Comparison of ENCODE assay signal across 1 cellular context in the genomic region with DNA sequence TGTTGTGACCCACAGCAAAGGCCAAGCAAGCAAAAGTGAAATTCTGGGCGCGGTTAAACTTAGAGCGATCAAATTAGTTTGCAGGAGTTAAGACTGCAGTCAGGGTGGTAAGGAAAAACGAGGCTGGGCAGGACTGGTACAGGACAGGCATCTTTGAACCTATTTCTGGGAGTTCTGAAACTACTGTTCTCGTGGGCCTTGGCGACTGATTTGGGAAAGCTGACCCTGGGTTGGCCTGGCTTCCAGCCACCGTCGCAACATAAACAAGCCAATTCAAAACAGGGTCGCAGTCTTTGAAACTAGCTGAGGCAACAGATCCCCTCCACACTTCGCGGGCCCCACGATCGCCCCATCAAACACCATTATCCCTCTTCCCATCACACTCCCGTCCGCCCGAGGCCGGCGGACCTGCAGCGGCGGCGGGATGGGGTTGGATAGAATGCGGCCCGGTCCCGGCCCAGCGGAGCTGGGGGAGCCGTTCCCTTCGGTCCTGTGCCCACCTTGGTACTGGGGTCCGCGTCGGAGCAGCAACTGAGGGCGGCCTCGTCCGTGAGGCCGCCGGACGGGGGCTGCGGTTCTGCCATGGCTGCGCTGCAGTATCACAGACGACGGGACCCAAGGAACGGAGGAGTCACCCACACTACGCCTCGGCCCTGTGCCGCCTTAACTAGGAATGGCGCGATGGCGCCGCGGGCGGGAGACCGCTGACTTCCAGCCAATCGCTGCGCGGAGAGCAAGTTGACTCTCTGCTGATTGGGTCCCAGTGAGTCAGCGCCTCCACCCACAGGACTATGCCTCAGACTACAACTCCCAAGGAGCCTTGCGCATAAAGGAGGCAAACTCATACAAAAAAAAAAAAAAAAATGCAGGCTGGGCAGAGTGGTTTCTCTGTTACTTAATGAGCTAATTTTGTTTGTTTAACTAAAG.
TF ChIP-seq lines count a peak whose summit lies in the region.

A gene (minus strand): TSS at position 675 of the 927 bp plus-strand sequence. CDS start 91 bp downstream, at position 584.

TF ChIP-seq in HEK293, 187 proteins besides CTCF, POLR2A, EP300 and RAD21 (continued from another document and continues in another):
- TF ChIP-seq, protein P1, sequence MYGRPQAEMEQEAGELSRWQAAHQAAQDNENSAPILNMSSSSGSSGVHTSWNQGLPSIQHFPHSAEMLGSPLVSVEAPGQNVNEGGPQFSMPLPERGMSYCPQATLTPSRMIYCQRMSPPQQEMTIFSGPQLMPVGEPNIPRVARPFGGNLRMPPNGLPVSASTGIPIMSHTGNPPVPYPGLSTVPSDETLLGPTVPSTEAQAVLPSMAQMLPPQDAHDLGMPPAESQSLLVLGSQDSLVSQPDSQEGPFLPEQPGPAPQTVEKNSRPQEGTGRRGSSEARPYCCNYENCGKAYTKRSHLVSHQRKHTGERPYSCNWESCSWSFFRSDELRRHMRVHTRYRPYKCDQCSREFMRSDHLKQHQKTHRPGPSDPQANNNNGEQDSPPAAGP (tag by site-specific recombination; IDR thresholded peaks at IDR 0.05): peak; percentile 74; the same call in 1 of the 2 replicates
- TF ChIP-seq RBAK (tag by site-specific recombination; IDR thresholded peaks at IDR 0.05) (no peak), YY1 (tag by site-specific recombination; IDR thresholded peaks at IDR 0.05) (peak; percentile 93), ZNF155 (tag by site-specific recombination; IDR thresholded peaks at IDR 0.05) (no peak), ZNF843 (tag by site-specific recombination; IDR thresholded peaks at IDR 0.05) (peak; percentile 65), ZNF24 (tag by site-specific recombination; IDR thresholded peaks at IDR 0.05) (no peak), ZNF501 (tag by site-specific recombination; IDR thresholded peaks at IDR 0.05) (0 out of 2 replicates have a peak, but pooled peaks have one; percentile 64), KLF8 (tag by site-specific recombination; IDR thresholded peaks at IDR 0.05) (peak; percentile 59; the same call in 1 of the 2 replicates), ZSCAN23 (tag by site-specific recombination; IDR thresholded peaks at IDR 0.05) (no peak), SP2 (tag by site-specific recombination; IDR thresholded peaks at IDR 0.05) (peak; percentile 86), ZBTB48 (tag by site-specific recombination; IDR thresholded peaks at IDR 0.05) (0 out of 2 replicates have a peak, but pooled peaks have one; percentile 30), SP7 (tag by site-specific recombination; IDR thresholded peaks at IDR 0.05) (peak; percentile 67), ZNF394 (tag by site-specific recombination; IDR thresholded peaks at IDR 0.05; ENCODE audit: borderline replicate concordance) (peak; percentile 25; the same call in 1 of the 2 replicates), ZNF707 (tag by site-specific recombination; IDR thresholded peaks at IDR 0.05) (no peak), ZNF548 (tag by site-specific recombination; IDR thresholded peaks at IDR 0.05) (no peak), ZNF791 (tag by site-specific recombination; IDR thresholded peaks at IDR 0.05) (no peak), TCF7L2 (IDR thresholded peaks at IDR 0.05; ENCODE audit: borderline replicate concordance, low read depth, low read length) (no peak), ZNF660 (tag by site-specific recombination; IDR thresholded peaks at IDR 0.05) (peak; percentile 53), ZNF433 (tag by site-specific recombination; IDR thresholded peaks at IDR 0.05; ENCODE audit: low read depth) (0 out of 2 replicates have a peak, but pooled peaks have one; percentile 4), ZFP37 (tag by site-specific recombination; IDR thresholded peaks at IDR 0.05) (peak; percentile 83; the same call in 1 of the 2 replicates), ZNF138 (tag by site-specific recombination; IDR thresholded peaks at IDR 0.05; ENCODE audit: borderline replicate concordance) (0 out of 2 replicates have a peak, but pooled peaks have one; percentile 9), SCRT2 (tag by site-specific recombination; IDR thresholded peaks at IDR 0.05) (peak; percentile 46), ZSCAN16 (tag by site-specific recombination; IDR thresholded peaks at IDR 0.05) (0 out of 2 replicates have a peak, but pooled peaks have one; percentile 11), ZFP69B (tag by site-specific recombination; IDR thresholded peaks at IDR 0.05) (peak; percentile 100), ZNF629 (tag by site-specific recombination; IDR thresholded peaks at IDR 0.05) (0 out of 2 replicates have a peak, but pooled peaks have one; percentile 26), ZNF114 (tag by site-specific recombination; IDR thresholded peaks at IDR 0.05) (no peak), ZNF621 (tag by site-specific recombination; IDR thresholded peaks at IDR 0.05) (no peak), ZNF777 (tag by site-specific recombination; IDR thresholded peaks at IDR 0.05; ENCODE audit: borderline replicate concordance) (peak; percentile 59; the same call in 1 of the 2 replicates), REPIN1 (tag by site-specific recombination; IDR thresholded peaks at IDR 0.05; ENCODE audit: low read depth) (peak; percentile 45; the same call in 1 of the 2 replicates), ZNF529 (tag by site-specific recombination; IDR thresholded peaks at IDR 0.05; ENCODE audit: insufficient replicate concordance) (no peak), ZNF221 (tag by site-specific recombination; IDR thresholded peaks at IDR 0.05; ENCODE audit: borderline replicate concordance) (no peak), ZNF335 (tag by site-specific recombination; conservative IDR thresholded peaks at IDR 0.05) (peak; percentile 88)
- TF ChIP-seq, protein P2, sequence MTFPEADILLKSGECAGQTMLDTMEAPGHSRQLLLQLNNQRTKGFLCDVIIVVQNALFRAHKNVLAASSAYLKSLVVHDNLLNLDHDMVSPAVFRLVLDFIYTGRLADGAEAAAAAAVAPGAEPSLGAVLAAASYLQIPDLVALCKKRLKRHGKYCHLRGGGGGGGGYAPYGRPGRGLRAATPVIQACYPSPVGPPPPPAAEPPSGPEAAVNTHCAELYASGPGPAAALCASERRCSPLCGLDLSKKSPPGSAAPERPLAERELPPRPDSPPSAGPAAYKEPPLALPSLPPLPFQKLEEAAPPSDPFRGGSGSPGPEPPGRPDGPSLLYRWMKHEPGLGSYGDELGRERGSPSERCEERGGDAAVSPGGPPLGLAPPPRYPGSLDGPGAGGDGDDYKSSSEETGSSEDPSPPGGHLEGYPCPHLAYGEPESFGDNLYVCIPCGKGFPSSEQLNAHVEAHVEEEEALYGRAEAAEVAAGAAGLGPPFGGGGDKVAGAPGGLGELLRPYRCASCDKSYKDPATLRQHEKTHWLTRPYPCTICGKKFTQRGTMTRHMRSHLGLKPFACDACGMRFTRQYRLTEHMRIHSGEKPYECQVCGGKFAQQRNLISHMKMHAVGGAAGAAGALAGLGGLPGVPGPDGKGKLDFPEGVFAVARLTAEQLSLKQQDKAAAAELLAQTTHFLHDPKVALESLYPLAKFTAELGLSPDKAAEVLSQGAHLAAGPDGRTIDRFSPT (tag by site-specific recombination; IDR thresholded peaks at IDR 0.05): peak; percentile 62
- TF ChIP-seq, protein P3, sequence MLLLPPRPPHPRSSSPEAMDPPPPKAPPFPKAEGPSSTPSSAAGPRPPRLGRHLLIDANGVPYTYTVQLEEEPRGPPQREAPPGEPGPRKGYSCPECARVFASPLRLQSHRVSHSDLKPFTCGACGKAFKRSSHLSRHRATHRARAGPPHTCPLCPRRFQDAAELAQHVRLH (tag by site-specific recombination; IDR thresholded peaks at IDR 0.05): no peak; the same call in 1 of the 2 replicates
- TF ChIP-seq, protein P4, sequence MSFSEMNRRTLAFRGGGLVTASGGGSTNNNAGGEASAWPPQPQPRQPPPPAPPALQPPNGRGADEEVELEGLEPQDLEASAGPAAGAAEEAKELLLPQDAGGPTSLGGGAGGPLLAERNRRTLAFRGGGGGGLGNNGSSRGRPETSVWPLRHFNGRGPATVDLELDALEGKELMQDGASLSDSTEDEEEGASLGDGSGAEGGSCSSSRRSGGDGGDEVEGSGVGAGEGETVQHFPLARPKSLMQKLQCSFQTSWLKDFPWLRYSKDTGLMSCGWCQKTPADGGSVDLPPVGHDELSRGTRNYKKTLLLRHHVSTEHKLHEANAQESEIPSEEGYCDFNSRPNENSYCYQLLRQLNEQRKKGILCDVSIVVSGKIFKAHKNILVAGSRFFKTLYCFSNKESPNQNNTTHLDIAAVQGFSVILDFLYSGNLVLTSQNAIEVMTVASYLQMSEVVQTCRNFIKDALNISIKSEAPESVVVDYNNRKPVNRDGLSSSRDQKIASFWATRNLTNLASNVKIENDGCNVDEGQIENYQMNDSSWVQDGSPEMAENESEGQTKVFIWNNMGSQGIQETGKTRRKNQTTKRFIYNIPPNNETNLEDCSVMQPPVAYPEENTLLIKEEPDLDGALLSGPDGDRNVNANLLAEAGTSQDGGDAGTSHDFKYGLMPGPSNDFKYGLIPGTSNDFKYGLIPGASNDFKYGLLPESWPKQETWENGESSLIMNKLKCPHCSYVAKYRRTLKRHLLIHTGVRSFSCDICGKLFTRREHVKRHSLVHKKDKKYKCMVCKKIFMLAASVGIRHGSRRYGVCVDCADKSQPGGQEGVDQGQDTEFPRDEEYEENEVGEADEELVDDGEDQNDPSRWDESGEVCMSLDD (tag by site-specific recombination; IDR thresholded peaks at IDR 0.05): no peak
- TF ChIP-seq, protein P5, sequence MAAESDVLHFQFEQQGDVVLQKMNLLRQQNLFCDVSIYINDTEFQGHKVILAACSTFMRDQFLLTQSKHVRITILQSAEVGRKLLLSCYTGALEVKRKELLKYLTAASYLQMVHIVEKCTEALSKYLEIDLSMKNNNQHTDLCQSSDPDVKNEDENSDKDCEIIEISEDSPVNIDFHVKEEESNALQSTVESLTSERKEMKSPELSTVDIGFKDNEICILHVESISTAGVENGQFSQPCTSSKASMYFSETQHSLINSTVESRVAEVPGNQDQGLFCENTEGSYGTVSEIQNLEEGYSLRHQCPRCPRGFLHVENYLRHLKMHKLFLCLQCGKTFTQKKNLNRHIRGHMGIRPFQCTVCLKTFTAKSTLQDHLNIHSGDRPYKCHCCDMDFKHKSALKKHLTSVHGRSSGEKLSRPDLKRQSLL (tag by site-specific recombination; IDR thresholded peaks at IDR 0.05): no peak
- TF ChIP-seq, protein P6, sequence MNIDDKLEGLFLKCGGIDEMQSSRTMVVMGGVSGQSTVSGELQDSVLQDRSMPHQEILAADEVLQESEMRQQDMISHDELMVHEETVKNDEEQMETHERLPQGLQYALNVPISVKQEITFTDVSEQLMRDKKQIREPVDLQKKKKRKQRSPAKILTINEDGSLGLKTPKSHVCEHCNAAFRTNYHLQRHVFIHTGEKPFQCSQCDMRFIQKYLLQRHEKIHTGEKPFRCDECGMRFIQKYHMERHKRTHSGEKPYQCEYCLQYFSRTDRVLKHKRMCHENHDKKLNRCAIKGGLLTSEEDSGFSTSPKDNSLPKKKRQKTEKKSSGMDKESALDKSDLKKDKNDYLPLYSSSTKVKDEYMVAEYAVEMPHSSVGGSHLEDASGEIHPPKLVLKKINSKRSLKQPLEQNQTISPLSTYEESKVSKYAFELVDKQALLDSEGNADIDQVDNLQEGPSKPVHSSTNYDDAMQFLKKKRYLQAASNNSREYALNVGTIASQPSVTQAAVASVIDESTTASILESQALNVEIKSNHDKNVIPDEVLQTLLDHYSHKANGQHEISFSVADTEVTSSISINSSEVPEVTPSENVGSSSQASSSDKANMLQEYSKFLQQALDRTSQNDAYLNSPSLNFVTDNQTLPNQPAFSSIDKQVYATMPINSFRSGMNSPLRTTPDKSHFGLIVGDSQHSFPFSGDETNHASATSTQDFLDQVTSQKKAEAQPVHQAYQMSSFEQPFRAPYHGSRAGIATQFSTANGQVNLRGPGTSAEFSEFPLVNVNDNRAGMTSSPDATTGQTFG (tag by site-specific recombination; IDR thresholded peaks at IDR 0.05; ENCODE audit: borderline replicate concordance): no peak
- TF ChIP-seq, protein P7, sequence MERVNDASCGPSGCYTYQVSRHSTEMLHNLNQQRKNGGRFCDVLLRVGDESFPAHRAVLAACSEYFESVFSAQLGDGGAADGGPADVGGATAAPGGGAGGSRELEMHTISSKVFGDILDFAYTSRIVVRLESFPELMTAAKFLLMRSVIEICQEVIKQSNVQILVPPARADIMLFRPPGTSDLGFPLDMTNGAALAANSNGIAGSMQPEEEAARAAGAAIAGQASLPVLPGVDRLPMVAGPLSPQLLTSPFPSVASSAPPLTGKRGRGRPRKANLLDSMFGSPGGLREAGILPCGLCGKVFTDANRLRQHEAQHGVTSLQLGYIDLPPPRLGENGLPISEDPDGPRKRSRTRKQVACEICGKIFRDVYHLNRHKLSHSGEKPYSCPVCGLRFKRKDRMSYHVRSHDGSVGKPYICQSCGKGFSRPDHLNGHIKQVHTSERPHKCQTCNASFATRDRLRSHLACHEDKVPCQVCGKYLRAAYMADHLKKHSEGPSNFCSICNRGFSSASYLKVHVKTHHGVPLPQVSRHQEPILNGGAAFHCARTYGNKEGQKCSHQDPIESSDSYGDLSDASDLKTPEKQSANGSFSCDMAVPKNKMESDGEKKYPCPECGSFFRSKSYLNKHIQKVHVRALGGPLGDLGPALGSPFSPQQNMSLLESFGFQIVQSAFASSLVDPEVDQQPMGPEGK (tag by site-specific recombination; IDR thresholded peaks at IDR 0.05): peak; percentile 38; the same call in 1 of the 2 replicates
- TF ChIP-seq, protein P8, sequence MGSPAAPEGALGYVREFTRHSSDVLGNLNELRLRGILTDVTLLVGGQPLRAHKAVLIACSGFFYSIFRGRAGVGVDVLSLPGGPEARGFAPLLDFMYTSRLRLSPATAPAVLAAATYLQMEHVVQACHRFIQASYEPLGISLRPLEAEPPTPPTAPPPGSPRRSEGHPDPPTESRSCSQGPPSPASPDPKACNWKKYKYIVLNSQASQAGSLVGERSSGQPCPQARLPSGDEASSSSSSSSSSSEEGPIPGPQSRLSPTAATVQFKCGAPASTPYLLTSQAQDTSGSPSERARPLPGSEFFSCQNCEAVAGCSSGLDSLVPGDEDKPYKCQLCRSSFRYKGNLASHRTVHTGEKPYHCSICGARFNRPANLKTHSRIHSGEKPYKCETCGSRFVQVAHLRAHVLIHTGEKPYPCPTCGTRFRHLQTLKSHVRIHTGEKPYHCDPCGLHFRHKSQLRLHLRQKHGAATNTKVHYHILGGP (tag by site-specific recombination; IDR thresholded peaks at IDR 0.05): no peak
- TF ChIP-seq, protein P9, sequence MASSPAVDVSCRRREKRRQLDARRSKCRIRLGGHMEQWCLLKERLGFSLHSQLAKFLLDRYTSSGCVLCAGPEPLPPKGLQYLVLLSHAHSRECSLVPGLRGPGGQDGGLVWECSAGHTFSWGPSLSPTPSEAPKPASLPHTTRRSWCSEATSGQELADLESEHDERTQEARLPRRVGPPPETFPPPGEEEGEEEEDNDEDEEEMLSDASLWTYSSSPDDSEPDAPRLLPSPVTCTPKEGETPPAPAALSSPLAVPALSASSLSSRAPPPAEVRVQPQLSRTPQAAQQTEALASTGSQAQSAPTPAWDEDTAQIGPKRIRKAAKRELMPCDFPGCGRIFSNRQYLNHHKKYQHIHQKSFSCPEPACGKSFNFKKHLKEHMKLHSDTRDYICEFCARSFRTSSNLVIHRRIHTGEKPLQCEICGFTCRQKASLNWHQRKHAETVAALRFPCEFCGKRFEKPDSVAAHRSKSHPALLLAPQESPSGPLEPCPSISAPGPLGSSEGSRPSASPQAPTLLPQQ (tag by site-specific recombination; IDR thresholded peaks at IDR 0.05): peak; percentile 100
- TF ChIP-seq, protein P10, sequence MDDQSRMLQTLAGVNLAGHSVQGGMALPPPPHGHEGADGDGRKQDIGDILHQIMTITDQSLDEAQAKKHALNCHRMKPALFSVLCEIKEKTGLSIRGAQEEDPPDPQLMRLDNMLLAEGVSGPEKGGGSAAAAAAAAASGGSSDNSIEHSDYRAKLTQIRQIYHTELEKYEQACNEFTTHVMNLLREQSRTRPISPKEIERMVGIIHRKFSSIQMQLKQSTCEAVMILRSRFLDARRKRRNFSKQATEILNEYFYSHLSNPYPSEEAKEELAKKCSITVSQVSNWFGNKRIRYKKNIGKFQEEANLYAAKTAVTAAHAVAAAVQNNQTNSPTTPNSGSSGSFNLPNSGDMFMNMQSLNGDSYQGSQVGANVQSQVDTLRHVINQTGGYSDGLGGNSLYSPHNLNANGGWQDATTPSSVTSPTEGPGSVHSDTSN (CRISPR knock-in tag; IDR thresholded peaks at IDR 0.05): no peak; the same call in 1 of the 2 replicates
